In genomic region chr10:3868274-3868669, GRCh38 we compare ENCODE assay signal across 10 cellular contexts.
DNase-seq lines count a peak whose midpoint lies in the region; ATAC-seq and TF ChIP-seq lines count a peak whose summit lies in the region.
"Had no signal": no experiment of that assay in that cellular context is flagged by ENCODE, and none has a peak within 500 bp of the region (broad histone marks: within the 10 kb centered on the region; RNA-seq: fewer than 3 reads in every experiment).

No MANE protein-coding gene starts in this region.

- no peaks in the 10 kb centered on the region for H3K27me3 Mint-ChIP-seq in activated CD4-positive, alpha-beta T cell treated with anti-CD3 and anti-CD28 coated beads, Interleukin-2, amount 10 ng/mL, durations not matched to agents 7 days and 5 days

- no peaks in the 10 kb centered on the region for H3K9me3 Mint-ChIP-seq in activated CD4-positive, alpha-beta T cell treated with anti-CD3 and anti-CD28 coated beads, Interleukin-2, amount 10 ng/mL, durations not matched to agents 7 days and 5 days
- H3K9me3 Mint-ChIP-seq: immature natural killer cell had no signal

- ATAC-seq in GM21723 (IDR thresholded peaks at IDR 0.05; ENCODE audit: unreplicated experiment), result peak; percentile 46

- no peaks in the 10 kb centered on the region for H3K9me3 ChIP-seq in muscle layer of duodenum (ENCODE audit: control insufficient read depth in 1 of 2, low read length in 2 of 2)

- DNase-seq in activated CD4-positive, alpha-beta T cell treated with anti-CD3 and anti-CD28 coated beads, Interleukin-2, amount 10 ng/mL, durations not matched to agents 7 days and 5 days, result no peak
- no peak for DNase-seq in activated CD4-positive, alpha-beta T cell treated with anti-CD3 and anti-CD28 coated beads for 48 hours
- DNase-seq in NCI-H2171 (lab: John Stamatoyannopoulos, UW) (peak; percentile 11), GM13977 (ENCODE audit: low spot score) (no peak), mesenteric fat pad (ENCODE audit: low spot score) (no peak), NCI-H1092 (lab: John Stamatoyannopoulos, UW) (no peak)
- DNase-seq: DMS79, immature natural killer cell had no signal

- no peak for TF ChIP-seq CTCF in GM13977 (IDR thresholded peaks at IDR 0.05; ENCODE audit: extremely low read depth, insufficient read depth, missing control alignments)

- H3K4me1 ChIP-seq in muscle layer of duodenum (ENCODE audit: control insufficient read depth in 1 of 2, insufficient read depth in 2 of 2, low read length in 2 of 2), result peaks cover 6 to 10% of the 10 kb centered on the region in 2 donors

- in situ Hi-C loops in GM13977 (cut with MboI; ENCODE audit: low pct_unique_long_range_greater_than_20kb, low sequenced_read_pairs, unreplicated experiment), result no loop called here

- H3K36me3 ChIP-seq in muscle layer of duodenum (ENCODE audit: control insufficient read depth in 1 of 2, insufficient read depth in 2 of 2, low read length in 2 of 2), result no peaks in the 10 kb centered on the region

- peak overlapping the region; percentile 64 for H3K27ac ChIP-seq in muscle layer of duodenum (ENCODE audit: low read length)

- peaks cover 58% of the 10 kb centered on the region for H3K4me1 Mint-ChIP-seq in activated CD4-positive, alpha-beta T cell treated with anti-CD3 and anti-CD28 coated beads, Interleukin-2, amount 10 ng/mL, durations not matched to agents 7 days and 5 days

- H3K4me3 Mint-ChIP-seq in activated CD4-positive, alpha-beta T cell treated with anti-CD3 and anti-CD28 coated beads, Interleukin-2, amount 10 ng/mL, durations not matched to agents 7 days and 5 days, result no peak overlapping the region
- H3K4me3 Mint-ChIP-seq: immature natural killer cell had no signal

- POLR2A ChIA-PET in activated CD4-positive, alpha-beta T cell treated with anti-CD3 and anti-CD28 coated beads, Interleukin-2, amount 10 ng/mL, durations not matched to agents 7 days and 5 days (lab: Charles Lee), result interaction anchor here (0.6 kb wide), 1 partner anchor 88 kb away, joined by 3 read pairs; no protein-coding TSS in a partner anchor

- H3K27ac Mint-ChIP-seq in activated CD4-positive, alpha-beta T cell treated with anti-CD3 and anti-CD28 coated beads, Interleukin-2, amount 10 ng/mL, durations not matched to agents 7 days and 5 days, result peak overlapping the region; percentile 29

- no peaks in the 10 kb centered on the region for H3K27me3 ChIP-seq in muscle layer of duodenum (ENCODE audit: low read depth, low read length)

- CTCF ChIA-PET in activated CD4-positive, alpha-beta T cell treated with anti-CD3 and anti-CD28 coated beads, Interleukin-2, amount 10 ng/mL, durations not matched to agents 7 days and 5 days (lab: Charles Lee), result interaction anchor here (0.5 to 1.6 kb wide), 6 partner anchors 10 to 327 kb away, joined by 3 to 6 read pairs (median 4); no protein-coding TSS in a partner anchor

- H3K4me3 ChIP-seq in muscle layer of duodenum (ENCODE audit: low read depth in 1 of 2, low read length in 2 of 2), result no peak overlapping the region

- H3K36me3 Mint-ChIP-seq in activated CD4-positive, alpha-beta T cell treated with anti-CD3 and anti-CD28 coated beads, Interleukin-2, amount 10 ng/mL, durations not matched to agents 7 days and 5 days (ENCODE audit: low read depth), result no peaks in the 10 kb centered on the region
- H3K36me3 Mint-ChIP-seq: immature natural killer cell had no signal
